Comparison of ENCODE assay signal across 6 cellular contexts in the genomic region with DNA sequence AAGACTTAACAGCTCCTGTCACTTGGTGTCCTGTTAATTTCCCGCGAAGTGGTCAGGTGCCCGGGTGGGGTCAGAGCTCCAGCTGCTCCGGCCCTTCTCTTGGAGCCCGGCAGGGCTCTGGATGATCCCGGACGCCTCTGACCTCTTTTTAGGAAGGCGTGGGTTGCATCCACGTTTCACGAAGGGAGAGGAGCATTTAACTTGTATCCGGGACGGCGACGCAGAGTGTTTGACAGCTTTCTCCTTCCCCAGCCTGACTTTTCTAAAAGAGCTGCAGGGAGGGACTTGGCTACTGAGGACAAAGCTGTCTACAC. TPM values are rescaled to one million over a fixed set of nuclear protein-coding genes. Genes with fewer than 3 reads are reported as not detected.
A peak's percentile ranks its signal among the peaks of the same experiment; 100 is the strongest.
DNase-seq lines count a peak whose midpoint lies in the region; FAIRE-seq and TF ChIP-seq lines count a peak whose summit lies in the region.

No MANE protein-coding gene starts in this region.

- H3K9me3 ChIP-seq in neuronal stem cell (replicated peaks in 1 of 2; ENCODE audit: control insufficient read depth in 2 of 2, insufficient read depth in 1 of 2, low read depth in 1 of 2, low read length in 2 of 2) = peaks cover 0 to 6% of the 10 kb centered on the region in 2 donors

- H3K27ac ChIP-seq in neuronal stem cell (replicated peaks; ENCODE audit: low read length) = no peak overlapping the region

- WGBS in neuronal stem cell (ENCODE audit: extremely low coverage in 2 of 2, insufficient read length in 2 of 2, insufficient replicate concordance in 1 of 2), 2 donors = no CpG with 5 or more reads among the region's 14 CpGs

- H3K4ac ChIP-seq in neuronal stem cell (ENCODE audit: low read length) = no peak overlapping the region

- peaks cover 0 to 2% of the 10 kb centered on the region in 2 donors for H3K4me1 ChIP-seq in neuronal stem cell (ENCODE audit: control insufficient read depth in 2 of 2, insufficient read depth in 1 of 2, low read depth in 1 of 2, low read length in 2 of 2)

- H3K18ac ChIP-seq in neuronal stem cell (ENCODE audit: low read length) = no peak overlapping the region

- H2AFZ ChIP-seq in neuronal stem cell (ENCODE audit: low read length) = peak overlapping the region; percentile 87

- no peak overlapping the region for H3K14ac ChIP-seq in neuronal stem cell (ENCODE audit: low read length)

- DNase-seq in NCI-H748 (lab: John Stamatoyannopoulos, UW; ENCODE audit: unreplicated experiment) (peak; percentile 42), NCI-H748 treated with DMSO at 0.1 percent for 48 hours (lab: John Stamatoyannopoulos, UW) (no peak), bronchial epithelial cell (ENCODE audit: low read depth) (no peak), neuronal stem cell (ENCODE audit: low spot score) (no peak), NCI-H1930 (lab: John Stamatoyannopoulos, UW) (no peak)
- DNase-seq in stimulated activated CD4-positive, alpha-beta T cell treated with anti-CD3 and anti-CD28 coated beads, Interleukin-4, amount 100 ng/mL, for 1 hour = no peak

- H3K9ac ChIP-seq in neuronal stem cell (ENCODE audit: low read depth, low read length, poor library complexity) = no peak overlapping the region

- H2AK5ac ChIP-seq in neuronal stem cell (ENCODE audit: low read depth, low read length) = no peak overlapping the region

- peak overlapping the region; percentile 88 for H3K4me3 ChIP-seq in bronchial epithelial cell (ENCODE audit: low read depth, low read length)
- peak overlapping the region; percentile 74 to 97 for H3K4me3 ChIP-seq in neuronal stem cell (ENCODE audit: low read length in 2 of 2)

- H3K79me1 ChIP-seq in neuronal stem cell (ENCODE audit: low read depth, low read length) = peaks cover 2% of the 10 kb centered on the region

- FAIRE-seq in bronchial epithelial cell (lab: Jason Lieb, UNC) = no peak

- H2BK5ac ChIP-seq in neuronal stem cell (ENCODE audit: low read length) = no peak overlapping the region

- no peaks in the 10 kb centered on the region for H3K27me3 ChIP-seq in bronchial epithelial cell (ENCODE audit: control insufficient read depth, insufficient read depth, low read length)
- no peaks in the 10 kb centered on the region for H3K27me3 ChIP-seq in neuronal stem cell (ENCODE audit: control insufficient read depth in 3 of 3, insufficient read depth in 3 of 3, low read depth in 1 of 3, low read length in 3 of 3)

- H4K91ac ChIP-seq in neuronal stem cell (ENCODE audit: low read depth, low read length, poor library complexity) = no peak overlapping the region

- H2BK15ac ChIP-seq in neuronal stem cell (ENCODE audit: low read length) = no peak overlapping the region

- H2BK12ac ChIP-seq in neuronal stem cell (ENCODE audit: low read length) = no peak overlapping the region

- no peak overlapping the region for H4K8ac ChIP-seq in neuronal stem cell (ENCODE audit: low read depth, low read length)

- H3K23ac ChIP-seq in neuronal stem cell (ENCODE audit: low read depth, low read length, poor library complexity) = no peak overlapping the region

- H3K36me3 ChIP-seq in bronchial epithelial cell (ENCODE audit: control insufficient read depth, insufficient read depth, low read length) = peaks cover 2% of the 10 kb centered on the region
- H3K36me3 ChIP-seq in neuronal stem cell (replicated peaks in 1 of 2; ENCODE audit: control insufficient read depth in 2 of 2, insufficient read depth in 2 of 2, low read length in 2 of 2) = peaks cover 2 to 13% of the 10 kb centered on the region in 2 donors

- TF ChIP-seq CTCF in bronchial epithelial cell (IDR thresholded peaks at IDR 0.05; ENCODE audit: insufficient read depth, low read length, severe bottlenecking) = no peak

- H3K4me2 ChIP-seq in neuronal stem cell (ENCODE audit: insufficient read depth, low read length, poor library complexity, severe bottlenecking) = peak overlapping the region; percentile 73

- H2BK120ac ChIP-seq in neuronal stem cell (ENCODE audit: low read depth, low read length) = no peak overlapping the region

RNA-seq across cellular contexts. Expression of gene ZNF155, which starts 0.7 kb away (rescaled TPM):
- total RNA-seq in bronchial epithelial cell = 8.6 and 9.7 TPM in 2 replicates
- polyA plus RNA-seq in neuronal stem cell (2013, experiment 1 of 2) = 5.5 TPM
- 5.3 TPM for polyA plus RNA-seq in neuronal stem cell (2013, experiment 2 of 2)

RNA-seq across cellular contexts. Expression of gene ZNF230, which starts 18.1 kb away (rescaled TPM):
- 3.9 and 4.0 TPM in 2 replicates for total RNA-seq in bronchial epithelial cell
- 1.9 TPM for polyA plus RNA-seq in neuronal stem cell (2013, experiment 1 of 2)
- polyA plus RNA-seq in neuronal stem cell (2013, experiment 2 of 2) = 1.9 TPM

RNA-seq across cellular contexts. Expression of gene ZNF221, which starts 33.6 kb away (rescaled TPM):
- total RNA-seq in bronchial epithelial cell = 4.7 and 6.1 TPM in 2 replicates
- polyA plus RNA-seq in neuronal stem cell (2013, experiment 1 of 2) = 2.0 TPM
- polyA plus RNA-seq in neuronal stem cell (2013, experiment 2 of 2) = 1.8 TPM

RNA-seq across cellular contexts. Expression of gene ZNF222, which starts 40.5 kb away (rescaled TPM):
- 8.2 and 8.7 TPM in 2 replicates for total RNA-seq in bronchial epithelial cell
- polyA plus RNA-seq in neuronal stem cell (2013, experiment 1 of 2) = 4.8 TPM
- 4.7 TPM for polyA plus RNA-seq in neuronal stem cell (2013, experiment 2 of 2)

RNA-seq across cellular contexts. Expression of gene ZNF45, which starts 49.6 kb away (rescaled TPM):
- total RNA-seq in bronchial epithelial cell = 11.8 and 13.7 TPM in 2 replicates
- 8.3 TPM for polyA plus RNA-seq in neuronal stem cell (2013, experiment 1 of 2)
- polyA plus RNA-seq in neuronal stem cell (2013, experiment 2 of 2) = 8.7 TPM
